Comparison of ENCODE assay signal across 8 cellular contexts in the genomic region with DNA sequence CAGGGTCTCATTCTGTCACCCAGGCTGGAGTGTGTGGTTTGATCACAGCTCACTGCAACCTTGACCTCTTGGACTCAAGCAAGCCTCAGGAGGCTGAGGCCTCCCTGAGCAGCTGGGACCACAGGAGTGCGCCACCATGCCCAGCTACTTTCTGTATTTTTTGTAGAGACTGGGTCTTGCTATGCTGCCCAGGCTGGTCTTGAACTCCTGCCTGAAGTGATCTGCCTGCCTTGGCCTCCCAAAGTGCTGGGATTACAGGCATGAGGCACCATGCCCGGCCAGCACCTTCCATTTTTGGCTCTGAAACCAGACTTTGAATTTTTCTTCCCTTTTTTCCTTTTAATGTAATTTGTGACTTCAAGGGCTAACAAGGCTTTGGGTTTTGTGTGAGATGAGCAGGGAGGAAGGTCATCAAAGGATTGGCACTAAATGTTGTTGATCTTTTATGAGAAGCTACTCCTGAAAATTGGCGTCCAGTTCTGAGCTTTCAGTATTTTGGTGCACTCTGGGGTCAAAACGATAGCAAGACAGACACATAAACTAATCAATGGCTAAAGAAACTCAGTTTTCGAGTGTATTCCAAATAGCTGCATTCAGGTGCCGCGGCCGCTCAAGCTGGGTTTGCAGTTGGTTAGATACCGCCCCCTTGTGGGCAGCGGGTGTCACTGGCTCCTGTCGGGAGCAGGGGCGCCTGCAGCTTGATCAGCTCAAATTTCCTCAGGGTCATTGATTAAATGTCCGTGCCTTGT. TPM values are rescaled to one million over a fixed set of nuclear protein-coding genes. Genes with fewer than 3 reads are reported as not detected.
A peak's percentile ranks its signal among the peaks of the same experiment; 100 is the strongest.
DNase-seq lines count a peak whose midpoint lies in the region; ATAC-seq and TF ChIP-seq lines count a peak whose summit lies in the region.

No MANE protein-coding gene starts in this region.

- intact Hi-C loops in Calu3 (cut with micrococcal nuclease; ENCODE audit: unreplicated experiment), result loop anchor here (1.0 kb wide), 1 partner anchor 136 kb away; no protein-coding TSS in a partner anchor

- ATAC-seq in GM21423 (IDR thresholded peaks at IDR 0.05; ENCODE audit: unreplicated experiment), result peak; percentile 86
- ATAC-seq in activated T-helper 17 cell treated with anti-CD3 and anti-CD28 coated beads, Interleukin-2, amount 50 U/mL, for 72 hours (replicated peaks), result peak; percentile 89

- TF ChIP-seq CTCF in Calu3 (IDR thresholded peaks at IDR 0.05; ENCODE audit: unreplicated experiment) (peak; percentile 86), fibroblast of villous mesenchyme (IDR thresholded peaks at IDR 0.05; ENCODE audit: insufficient read depth, low read depth, low read length) (peak; percentile 99)

- CTCF ChIA-PET in Calu3 (lab: Charles Lee), result interaction anchor here (1.1 to 2.2 kb wide), 5 partner anchors 14 to 144 kb away, joined by 3 to 17 read pairs (median 12); no protein-coding TSS in a partner anchor

- DNase-seq in Calu3 (peak; percentile 81), KG1 (lab: John Stamatoyannopoulos, UW) (peak; percentile 43), RPMI8226 (peak; percentile 76), fibroblast of villous mesenchyme (ENCODE audit: low read depth) (peak; percentile 84), occipital lobe (lab: John Stamatoyannopoulos, UW) (peak; percentile 48), superior temporal gyrus (ENCODE audit: extremely low spot score) (peak; percentile 87)

- H3K36me3 Mint-ChIP-seq in Calu3 (ENCODE audit: insufficient read depth, unreplicated experiment), result no peaks in the 10 kb centered on the region
- no peaks in the 10 kb centered on the region for H3K36me3 Mint-ChIP-seq in activated T-helper 17 cell treated with anti-CD3 and anti-CD28 coated beads, Interleukin-2, amount 50 U/mL, for 72 hours (ENCODE audit: low read depth)

- BruUV-seq in Calu3 (replicated peaks; lab: Mats Ljungman, UMichigan), result no TSS peak

- H3K27me3 Mint-ChIP-seq in Calu3 (ENCODE audit: unreplicated experiment), result peaks cover 46% of the 10 kb centered on the region
- H3K27me3 Mint-ChIP-seq in activated T-helper 17 cell treated with anti-CD3 and anti-CD28 coated beads, Interleukin-2, amount 50 U/mL, for 72 hours, result peaks cover 13% of the 10 kb centered on the region

- no peaks in the 10 kb centered on the region for H3K4me1 Mint-ChIP-seq in Calu3 (ENCODE audit: low read depth, unreplicated experiment)
- H3K4me1 Mint-ChIP-seq in activated T-helper 17 cell treated with anti-CD3 and anti-CD28 coated beads, Interleukin-2, amount 50 U/mL, for 72 hours, result no peaks in the 10 kb centered on the region

- no peaks in the 10 kb centered on the region for H3K9me3 Mint-ChIP-seq in Calu3 (ENCODE audit: low read depth, unreplicated experiment)
- no peaks in the 10 kb centered on the region for H3K9me3 Mint-ChIP-seq in activated T-helper 17 cell treated with anti-CD3 and anti-CD28 coated beads, Interleukin-2, amount 50 U/mL, for 72 hours

- H3K27ac Mint-ChIP-seq in Calu3 (ENCODE audit: unreplicated experiment), result no peak overlapping the region
- no peak overlapping the region for H3K27ac Mint-ChIP-seq in activated T-helper 17 cell treated with anti-CD3 and anti-CD28 coated beads, Interleukin-2, amount 50 U/mL, for 72 hours

- no peak overlapping the region for H3K4me3 ChIP-seq in fibroblast of villous mesenchyme (ENCODE audit: low read depth, low read length)

- H3K4me3 Mint-ChIP-seq in Calu3 (ENCODE audit: low read depth, unreplicated experiment), result no peak overlapping the region
- H3K4me3 Mint-ChIP-seq in activated T-helper 17 cell treated with anti-CD3 and anti-CD28 coated beads, Interleukin-2, amount 50 U/mL, for 72 hours, result no peak overlapping the region

RNA-seq across cellular contexts. Expression of gene CLMP, which starts 51.9 kb away (rescaled TPM):
- not detected in 2 replicates for total RNA-seq in Calu3 (2022)
- total RNA-seq in activated T-helper 17 cell treated with anti-CD3 and anti-CD28 coated beads, Interleukin-2, amount 50 U/mL, for 72 hours, result under 1 TPM; 0.66 to 0.67 TPM
- 115 and 147 TPM in 2 replicates for total RNA-seq in fibroblast of villous mesenchyme
- total RNA-seq in occipital lobe, result 42.0 TPM

Comparison
In these comparisons a context has a peak if more than half of its experiments do, and no peak if none do; other contexts are left out.
1. RNA of gene CLMP, which starts 51.9 kb away (total RNA-seq): 115 to 147 TPM in fibroblast of villous mesenchyme and 42.0 TPM in occipital lobe (single experiment); 0.66 to 0.67 TPM in activated T-helper 17 cell treated with anti-CD3 and anti-CD28 coated beads, Interleukin-2, amount 50 U/mL, for 72 hours and not detected in Calu3; every median in the first group is over 10 times any median in the second.
2. Peak in every context shown above with its lines, with median percentiles within 50 percentile points of each other: DNase-seq.